23 cellular contexts compared by ENCODE assay signal in the genomic region with DNA sequence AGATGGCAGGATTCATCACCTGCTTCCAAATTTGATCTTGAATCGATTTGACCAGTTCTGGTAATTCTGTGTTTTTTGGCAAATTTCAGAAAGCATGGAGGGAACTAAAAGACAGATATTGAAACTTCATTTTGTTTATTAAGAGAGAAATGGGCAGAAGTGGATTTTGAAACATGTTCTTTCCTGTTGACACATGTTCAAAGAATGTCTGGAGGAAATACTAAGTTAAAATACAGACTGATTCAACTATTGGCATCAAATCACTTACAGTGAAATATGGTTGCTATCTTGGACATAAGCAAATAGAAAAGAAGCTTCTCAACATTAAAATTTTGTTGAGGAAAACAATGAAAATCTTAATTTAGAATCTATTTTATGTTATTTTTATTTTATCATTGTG. TPM values are rescaled to one million over a fixed set of nuclear protein-coding genes. Genes with fewer than 3 reads are reported as not detected.
DNase-seq lines count a peak whose midpoint lies in the region; ATAC-seq, FAIRE-seq and TF ChIP-seq lines count a peak whose summit lies in the region.
"Had no signal": no experiment of that assay in that cellular context is flagged by ENCODE, and none has a peak within 500 bp of the region (broad histone marks: within the 10 kb centered on the region; RNA-seq: fewer than 3 reads in every experiment).

No MANE protein-coding gene starts in this region.

- peak overlapping the region; percentile 59 for H3K9ac ChIP-seq in endothelial cell of umbilical vein (replicated peaks; ENCODE audit: extremely low read depth, insufficient read depth, low read length)

- peaks cover 43% of the 10 kb centered on the region for H3K4me1 ChIP-seq in endothelial cell of umbilical vein (ENCODE audit: control insufficient read depth, extremely low read depth, insufficient read depth, low read length)
- peaks cover 0 to 8% of the 10 kb centered on the region in 2 donors for H3K4me1 ChIP-seq in naive thymus-derived CD4-positive, alpha-beta T cell (ENCODE audit: control insufficient read depth in 2 of 2, insufficient read depth in 2 of 2, low read length in 2 of 2)
- H3K4me1 ChIP-seq: right lobe of liver had no signal

- no peaks in the 10 kb centered on the region for H4K20me1 ChIP-seq in endothelial cell of umbilical vein (replicated peaks; ENCODE audit: control insufficient read depth, extremely low read depth, insufficient read depth, low read length)

- no peaks in the 10 kb centered on the region for H3K36me3 ChIP-seq in endothelial cell of umbilical vein (ENCODE audit: control insufficient read depth in 2 of 2, extremely low read depth in 1 of 2, insufficient read depth in 2 of 2, low read length in 2 of 2)
- H3K36me3 ChIP-seq in naive thymus-derived CD4-positive, alpha-beta T cell (ENCODE audit: control insufficient read depth in 2 of 3, insufficient read depth in 3 of 3, low read length in 3 of 3), result no peaks in the 10 kb centered on the region
- H3K36me3 ChIP-seq: right lobe of liver, thoracic aorta had no signal

- peaks cover 0 to 42% (median 0%) of the 10 kb centered on the region in 11 donors for H3K9me3 Mint-ChIP-seq in naive thymus-derived CD4-positive, alpha-beta T cell
- peaks cover 40% of the 10 kb centered on the region for H3K9me3 Mint-ChIP-seq in activated CD4-positive, alpha-beta T cell treated with anti-CD3 and anti-CD28 coated beads, Interleukin-2, amount 10 ng/mL, durations not matched to agents 24 days and 14 days

- no peak overlapping the region for H2AFZ ChIP-seq in endothelial cell of umbilical vein (ENCODE audit: low read depth, low read length)

- H3K4me1 Mint-ChIP-seq in naive thymus-derived CD4-positive, alpha-beta T cell, result peaks cover 21 to 52% (median 36%) of the 10 kb centered on the region in 7 donors
- H3K4me1 Mint-ChIP-seq in activated CD4-positive, alpha-beta T cell treated with anti-CD3 and anti-CD28 coated beads, Interleukin-2, amount 10 ng/mL, durations not matched to agents 24 days and 14 days, result peaks cover 31% of the 10 kb centered on the region
- H3K4me1 Mint-ChIP-seq: stimulated activated memory B cell treated with anti-CD40 and anti-IgM and Interleukin-4, amounts not matched to agents 10 μg/mL and 1 μg/mL and 100 μg/mL, for 72 hours had no signal

- no TSS peak for BruUV-seq in endothelial cell of umbilical vein (replicated peaks; lab: Mats Ljungman, UMichigan)

- H3K27ac Mint-ChIP-seq in naive thymus-derived CD4-positive, alpha-beta T cell, result no peak overlapping the region
- H3K27ac Mint-ChIP-seq in activated CD4-positive, alpha-beta T cell treated with anti-CD3 and anti-CD28 coated beads, Interleukin-2, amount 10 ng/mL, durations not matched to agents 24 days and 14 days, result no peak overlapping the region
- H3K27ac Mint-ChIP-seq: activated CD4-positive, alpha-beta T cell treated with anti-CD3 and anti-CD28 coated beads for 36 hours; activated naive CD8-positive, alpha-beta T cell; stimulated activated memory B cell treated with anti-CD40 and anti-IgM and Interleukin-4, amounts not matched to agents 10 μg/mL and 1 μg/mL and 100 μg/mL, for 72 hours had no signal

- H3K4me3 Mint-ChIP-seq in naive thymus-derived CD4-positive, alpha-beta T cell, result no peak overlapping the region
- H3K4me3 Mint-ChIP-seq in activated CD4-positive, alpha-beta T cell treated with anti-CD3 and anti-CD28 coated beads, Interleukin-2, amount 10 ng/mL, durations not matched to agents 24 days and 14 days, result no peak overlapping the region
- H3K4me3 Mint-ChIP-seq: activated CD4-positive, alpha-beta T cell treated with anti-CD3 and anti-CD28 coated beads for 36 hours; activated naive CD8-positive, alpha-beta T cell; stimulated activated memory B cell treated with anti-CD40 and anti-IgM and Interleukin-4, amounts not matched to agents 10 μg/mL and 1 μg/mL and 100 μg/mL, for 72 hours had no signal

- no peaks in the 10 kb centered on the region for H3K27me3 ChIP-seq in endothelial cell of umbilical vein (ENCODE audit: control insufficient read depth in 2 of 2, insufficient read depth in 2 of 2, low read length in 2 of 2)
- H3K27me3 ChIP-seq in naive thymus-derived CD4-positive, alpha-beta T cell (ENCODE audit: control insufficient read depth in 2 of 2, insufficient read depth in 2 of 2, low read length in 2 of 2), result no peaks in the 10 kb centered on the region
- H3K27me3 ChIP-seq: right lobe of liver had no signal

- DNase-seq in AG20443 (ENCODE audit: low spot score) (peak; percentile 47), LHCN-M2 (ENCODE audit: low read depth) (peak; percentile 47), endothelial cell of umbilical vein (ENCODE audit: low read depth, low spot score) (peak; percentile 67), kidney tubule cell (ENCODE audit: low spot score) (peak; percentile 73), hypothalamus (lab: John Stamatoyannopoulos, UW) (no peak), NCI-H69 (lab: John Stamatoyannopoulos, UW) (no peak)
- DNase-seq in naive thymus-derived CD4-positive, alpha-beta T cell, result no peak
- no peak for DNase-seq in activated CD4-positive, alpha-beta T cell treated with anti-CD3 and anti-CD28 coated beads, Interleukin-2, amount 10 ng/mL, durations not matched to agents 24 days and 14 days
- DNase-seq: ACHN; activated CD4-positive, alpha-beta T cell treated with anti-CD3 and anti-CD28 coated beads for 36 hours; NCI-H1694 treated with DMSO at 0.1 percent for 48 hours; NCI-H774; right lobe of liver; SHP77 had no signal

- no peaks in the 10 kb centered on the region for H3K9me1 ChIP-seq in endothelial cell of umbilical vein (replicated peaks; ENCODE audit: control insufficient read depth, extremely low read depth, insufficient read depth, low read length)

- peak overlapping the region; percentile 89 for H3K27ac ChIP-seq in endothelial cell of umbilical vein (ENCODE audit: insufficient read depth, low read depth, low read length)
- H3K27ac ChIP-seq in naive thymus-derived CD4-positive, alpha-beta T cell (ENCODE audit: low read depth, low read length), result no peak overlapping the region
- H3K27ac ChIP-seq: right lobe of liver, thoracic aorta had no signal

- H3K27me3 Mint-ChIP-seq in naive thymus-derived CD4-positive, alpha-beta T cell, result peaks cover 0 to 17% (median 0%) of the 10 kb centered on the region in 5 donors
- peaks cover 8% of the 10 kb centered on the region for H3K27me3 Mint-ChIP-seq in activated CD4-positive, alpha-beta T cell treated with anti-CD3 and anti-CD28 coated beads, Interleukin-2, amount 10 ng/mL, durations not matched to agents 24 days and 14 days
- H3K27me3 Mint-ChIP-seq: activated CD4-positive, alpha-beta T cell treated with anti-CD3 and anti-CD28 coated beads for 36 hours; activated naive CD8-positive, alpha-beta T cell had no signal

- H3K9me3 ChIP-seq in endothelial cell of umbilical vein (replicated peaks; ENCODE audit: control insufficient read depth, insufficient read depth, low read length), result no peaks in the 10 kb centered on the region
- H3K9me3 ChIP-seq in naive thymus-derived CD4-positive, alpha-beta T cell (ENCODE audit: control insufficient read depth in 2 of 3, low read length in 3 of 3), result no peaks in the 10 kb centered on the region
- H3K9me3 ChIP-seq: right lobe of liver, thoracic aorta had no signal

- H3K79me2 ChIP-seq in endothelial cell of umbilical vein (ENCODE audit: control insufficient read depth, insufficient read depth, low read length), result no peaks in the 10 kb centered on the region

- peaks cover 0 to 60% (median 1%) of the 10 kb centered on the region in 5 donors for H3K36me3 Mint-ChIP-seq in naive thymus-derived CD4-positive, alpha-beta T cell
- H3K36me3 Mint-ChIP-seq in activated CD4-positive, alpha-beta T cell treated with anti-CD3 and anti-CD28 coated beads, Interleukin-2, amount 10 ng/mL, durations not matched to agents 24 days and 14 days (ENCODE audit: low read depth), result peaks cover 18% of the 10 kb centered on the region
- H3K36me3 Mint-ChIP-seq: activated naive CD8-positive, alpha-beta T cell; stimulated activated memory B cell treated with anti-CD40 and anti-IgM and Interleukin-4, amounts not matched to agents 10 μg/mL and 1 μg/mL and 100 μg/mL, for 72 hours had no signal

- TF ChIP-seq POLR2A in endothelial cell of umbilical vein (IDR thresholded peaks at IDR 0.05; ENCODE audit: low read depth, low read length), result no peak

- dilution Hi-C loops in endothelial cell of umbilical vein (cut with MboI; ENCODE audit: extremely low pct_ligation_motif_present, low sequenced_read_pairs), result no loop called here

- peak overlapping the region; percentile 96 for H3K4me2 ChIP-seq in endothelial cell of umbilical vein (ENCODE audit: insufficient read depth, low read length)

- ATAC-seq in naive thymus-derived CD4-positive, alpha-beta T cell, result no peak
- ATAC-seq: activated CD4-positive, alpha-beta T cell treated with anti-CD3 and anti-CD28 coated beads for 36 hours; K562; right lobe of liver; stimulated activated memory B cell treated with anti-CD40 and anti-IgM and Interleukin-4, amounts not matched to agents 10 μg/mL and 1 μg/mL and 100 μg/mL, for 72 hours had no signal

- peak overlapping the region in 1 of 3 experiments; percentile 38 for H3K4me3 ChIP-seq in endothelial cell of umbilical vein (replicated peaks in 1 of 3; ENCODE audit: insufficient read depth in 1 of 3, low read depth in 1 of 3, low read length in 3 of 3)
- no peak overlapping the region for H3K4me3 ChIP-seq in naive thymus-derived CD4-positive, alpha-beta T cell (ENCODE audit: low read length)
- H3K4me3 ChIP-seq: K562, right lobe of liver, thoracic aorta had no signal

- TF ChIP-seq CTCF in endothelial cell of umbilical vein (IDR thresholded peaks at IDR 0.05; ENCODE audit: extremely low read depth in 1 of 2, insufficient read depth in 1 of 2, low read depth in 1 of 2, low read length in 2 of 2), result no peak

- POLR2A ChIA-PET in endothelial cell of umbilical vein (lab: Charles Lee), result interaction anchor here (0.9 kb wide), 1 partner anchor 19 kb away, joined by 5 read pairs; a partner anchor contains a TSS
- POLR2A ChIA-PET in naive thymus-derived CD4-positive, alpha-beta T cell (lab: Charles Lee), result no interaction called here

- intact Hi-C loops in endothelial cell of umbilical vein (cut with micrococcal nuclease), result no loop called here
- intact Hi-C loops in naive thymus-derived CD4-positive, alpha-beta T cell (cut with micrococcal nuclease), result loop anchor here in 1 of 2 donors (2.0 kb wide), 1 partner anchor 22 kb away; no protein-coding TSS in a partner anchor
- intact Hi-C loops in activated CD4-positive, alpha-beta T cell treated with anti-CD3 and anti-CD28 coated beads, Interleukin-2, amount 10 ng/mL, durations not matched to agents 24 days and 14 days (cut with micrococcal nuclease), result no loop called here

- peak; percentile 82 for FAIRE-seq in endothelial cell of umbilical vein (lab: Jason Lieb, UNC)
- FAIRE-seq: colon, endometrium, G401.6, K562 had no signal

- CTCF ChIA-PET in endothelial cell of umbilical vein (lab: Charles Lee), result interaction anchor here (0.8 to 0.9 kb wide), 2 partner anchors 10 to 11 kb away, joined by 3 read pairs; no protein-coding TSS in a partner anchor
- CTCF ChIA-PET in naive thymus-derived CD4-positive, alpha-beta T cell (lab: Charles Lee), result no interaction called here

RNA-seq across cellular contexts. Expression of a gene that starts 19.3 kb away (rescaled TPM):
- not detected in 2 replicates for total RNA-seq in LHCN-M2 (2014; rRNA removed)
- not detected for polyA plus RNA-seq in LHCN-M2 (2012)
- not detected in 2 replicates for total RNA-seq in endothelial cell of umbilical vein
- not detected in 2 replicates for polyA plus RNA-seq in endothelial cell of umbilical vein
- not detected in 2 replicates for polyA plus RNA-seq in endothelial cell of umbilical vein (2011; cell fraction: cytosol; rRNA removed)
- not detected in 2 replicates for polyA plus RNA-seq in endothelial cell of umbilical vein (2011; cell fraction: nucleus; rRNA removed)
- not detected in 2 replicates for polyA plus RNA-seq in endothelial cell of umbilical vein (2012)
- not detected in 2 replicates for polyA minus RNA-seq in endothelial cell of umbilical vein
- polyA minus RNA-seq in endothelial cell of umbilical vein (2011; cell fraction: cytosol; rRNA and poly(A)+ RNA removed), result not detected
- polyA minus RNA-seq in endothelial cell of umbilical vein (2011; cell fraction: nucleus; rRNA and poly(A)+ RNA removed), result not detected in 2 replicates
- 10 to 100 TPM in 1 of 5 experiments, 1 to 10 TPM in 4; 1.3 to 18.1 (median 2.4) TPM for total RNA-seq in naive thymus-derived CD4-positive, alpha-beta T cell
- 1 to 10 TPM; 1.9 to 4.0 TPM for polyA plus RNA-seq in naive thymus-derived CD4-positive, alpha-beta T cell
- 0.70 and 0.78 TPM in 2 replicates for total RNA-seq in activated CD4-positive, alpha-beta T cell treated with anti-CD3 and anti-CD28 coated beads, Interleukin-2, amount 10 ng/mL, durations not matched to agents 24 days and 14 days
- total RNA-seq: activated CD4-positive, alpha-beta T cell treated with anti-CD3 and anti-CD28 coated beads for 36 hours; glomerular endothelial cell; K562; OCI-LY7 had no signal
- polyA plus RNA-seq: K562 had no signal

RNA-seq across cellular contexts. Expression of a gene that starts 19.3 kb away (rescaled TPM):
- 0.98 and 6.7 TPM in 2 replicates for total RNA-seq in LHCN-M2 (2014; rRNA removed)
- polyA plus RNA-seq in LHCN-M2 (2012), result 0.64 TPM
- 577 and 781 TPM in 2 replicates for total RNA-seq in endothelial cell of umbilical vein
- 214 and 221 TPM in 2 replicates for polyA plus RNA-seq in endothelial cell of umbilical vein
- 246 and 299 TPM in 2 replicates for polyA plus RNA-seq in endothelial cell of umbilical vein (2011; cell fraction: cytosol; rRNA removed)
- polyA plus RNA-seq in endothelial cell of umbilical vein (2011; cell fraction: nucleus; rRNA removed), result 294 and 310 TPM in 2 replicates
- polyA plus RNA-seq in endothelial cell of umbilical vein (2012), result 424 and 469 TPM in 2 replicates
- 215 and 222 TPM in 2 replicates for polyA minus RNA-seq in endothelial cell of umbilical vein
- polyA minus RNA-seq in endothelial cell of umbilical vein (2011; cell fraction: cytosol; rRNA and poly(A)+ RNA removed), result not detected
- 225 and 290 TPM in 2 replicates for polyA minus RNA-seq in endothelial cell of umbilical vein (2011; cell fraction: nucleus; rRNA and poly(A)+ RNA removed)
- 1 to 10 TPM in 1 of 5 experiments, under 1 TPM in 1, not detected in 3; 0.39 to 1.2 TPM for total RNA-seq in naive thymus-derived CD4-positive, alpha-beta T cell
- not detected for polyA plus RNA-seq in naive thymus-derived CD4-positive, alpha-beta T cell
- not detected in 2 replicates for total RNA-seq in activated CD4-positive, alpha-beta T cell treated with anti-CD3 and anti-CD28 coated beads, Interleukin-2, amount 10 ng/mL, durations not matched to agents 24 days and 14 days
- total RNA-seq: activated CD4-positive, alpha-beta T cell treated with anti-CD3 and anti-CD28 coated beads for 36 hours; K562; OCI-LY7 had no signal
- polyA plus RNA-seq: K562 had no signal

Comparison
In these comparisons a context has a peak if more than half of its experiments do, and no peak if none do; other contexts are left out.
1. DNase-seq: peak in AG20443 (single experiment), LHCN-M2 (single experiment), endothelial cell of umbilical vein (single experiment) and kidney tubule cell (single experiment); none in hypothalamus (0 of 51), naive thymus-derived CD4-positive, alpha-beta T cell (0 of 9), NCI-H69 (single experiment) and activated CD4-positive, alpha-beta T cell treated with anti-CD3 and anti-CD28 coated beads, Interleukin-2, amount 10 ng/mL, durations not matched to agents 24 days and 14 days (single experiment).
2. RNA of a gene that starts 19.3 kb away (total RNA-seq): 577 to 781 TPM in endothelial cell of umbilical vein; 0.98 to 6.7 TPM in LHCN-M2, 0.39 to 1.2 TPM in naive thymus-derived CD4-positive, alpha-beta T cell and not detected in activated CD4-positive, alpha-beta T cell treated with anti-CD3 and anti-CD28 coated beads, Interleukin-2, amount 10 ng/mL, durations not matched to agents 24 days and 14 days; every median in the first group is over 10 times any median in the second.